ENCODE assay signal across 32 cellular contexts in genomic region chr4:42277291-42277690, GRCh38.
"Had no signal": no experiment of that assay in that cellular context is flagged by ENCODE, and none has a peak within 500 bp of the region (broad histone marks: within the 10 kb centered on the region; RNA-seq: fewer than 3 reads in every experiment).

No MANE protein-coding gene starts in this region.

- ATAC-seq: activated T-cell treated with anti-CD3 and anti-CD28 coated beads, Interleukin-2, amount 50 U/mL, for 72 hours; activated T-helper 17 cell treated with anti-CD3 and anti-CD28 coated beads, Interleukin-2, amount 50 U/mL, for 72 hours; Right ventricle myocardium inferior; SK-N-SH treated with all-trans-retinoic acid at 6 μM for 48 hours had no signal

- DNase-seq: activated B cell treated with CpG ODN at 0.5 μM for 24 hours; activated CD4-positive, alpha-beta memory T cell treated with anti-CD3 and anti-CD28 coated beads for 36 hours; activated CD4-positive, alpha-beta T cell treated with anti-CD3 and anti-CD28 coated beads for 4 hours; activated CD4-positive, alpha-beta T cell treated with anti-CD3 and anti-CD28 coated beads, Interleukin-2, amount 50 U/mL, for 1 hour; activated CD4-positive, CD25-positive, alpha-beta regulatory T cell treated with anti-CD3 and anti-CD28 coated beads, Interleukin-2, amount 50 U/mL, for 72 hours; activated CD8-positive, alpha-beta memory T cell treated with anti-CD3 and anti-CD28 coated beads, Interleukin-2, amount 50 U/mL, for 4 hours; activated effector memory CD4-positive, alpha-beta T cell treated with anti-CD3 and anti-CD28 coated beads, Interleukin-2, amount 50 U/mL, for 16 hours; activated naive CD4-positive, alpha-beta T cell; activated naive CD4-positive, alpha-beta T cell treated with anti-CD3 and anti-CD28 coated beads, Interleukin-2, amount 50 U/mL, for 16 hours; activated naive CD8-positive, alpha-beta T cell treated with anti-CD3 and anti-CD28 coated beads for 36 hours; activated T-cell treated with anti-CD3 and anti-CD28 coated beads, Interleukin-2, amount 50 U/mL, for 72 hours; amniotic stem cell; aorta; brain microvascular endothelial cell; cerebellar nuclear complex; Kasumi-1; MM.1S; MV-4-11; NCI-H1092; NCI-H1436 treated with DMSO at 0.1 percent for 48 hours; NCI-H1694 treated with DMSO at 0.1 percent for 48 hours; NCI-H2029; NCI-H345; NCI-H524 treated with DMSO at 0.1 percent for 48 hours; Peyer's patch; SIG-M5; T-helper 1 cell; T-helper 2 cell; T-helper 9 cell had no signal

- H3K36me3 ChIP-seq: brain microvascular endothelial cell, Peyer's patch had no signal

- H3K27me3 ChIP-seq: brain microvascular endothelial cell, Peyer's patch had no signal

- H3K4me3 ChIP-seq: Peyer's patch had no signal
